Comparison of ENCODE assay signal across 10 cellular contexts in genomic region chrX:145213504-145213903, GRCh38. TPM values are rescaled to one million over a fixed set of nuclear protein-coding genes. Genes with fewer than 3 reads are reported as not detected.
A peak's percentile ranks its signal among the peaks of the same experiment; 100 is the strongest.
DNase-seq lines count a peak whose midpoint lies in the region; ATAC-seq and FAIRE-seq lines count a peak whose summit lies in the region.
"Had no signal": no experiment of that assay in that cellular context is flagged by ENCODE, and none has a peak within 500 bp of the region (broad histone marks: within the 10 kb centered on the region; RNA-seq: fewer than 3 reads in every experiment).

No MANE protein-coding gene starts in this region.

- H3K23ac ChIP-seq in neuronal stem cell (ENCODE audit: low read depth, low read length, poor library complexity) = no peak overlapping the region

- no peaks in the 10 kb centered on the region for H3K4me1 Mint-ChIP-seq in stimulated activated naive B cell treated with anti-CD40 and anti-IgM and Interleukin-4, amounts not matched to agents 10 μg/mL and 1 μg/mL and 100 μg/mL, for 72 hours

- no peak overlapping the region for H4K8ac ChIP-seq in neuronal stem cell (ENCODE audit: low read depth, low read length)

- H3K4ac ChIP-seq in neuronal stem cell (ENCODE audit: low read length) = no peak overlapping the region

- H3K4me3 ChIP-seq in neuronal stem cell (ENCODE audit: low read length in 2 of 2) = no peak overlapping the region
- H3K4me3 ChIP-seq: lung had no signal

- no peak overlapping the region for H4K91ac ChIP-seq in neuronal stem cell (ENCODE audit: low read depth, low read length, poor library complexity)

- DNase-seq in DMS153 treated with DMSO at 0.1 percent for 48 hours (lab: John Stamatoyannopoulos, UW; ENCODE audit: unreplicated experiment) = peak; percentile 5
- DNase-seq in DMS153 (lab: John Stamatoyannopoulos, UW) = no peak
- peak; percentile 23 for DNase-seq in RKO (ENCODE audit: low spot score)
- DNase-seq in stimulated activated naive B cell treated with anti-CD40 and anti-IgM and Interleukin-4, amounts not matched to agents 10 μg/mL and 1 μg/mL and 100 μg/mL, for 72 hours = no peak
- no peak for DNase-seq in neuronal stem cell (ENCODE audit: low spot score)
- no peak for DNase-seq in SKM-1 (lab: John Stamatoyannopoulos, UW; ENCODE audit: unreplicated experiment)
- DNase-seq: activated T-cell treated with anti-CD3 and anti-CD28 coated beads for 4 hours had no signal

- H3K4me3 Mint-ChIP-seq in stimulated activated naive B cell treated with anti-CD40 and anti-IgM and Interleukin-4, amounts not matched to agents 10 μg/mL and 1 μg/mL and 100 μg/mL, for 72 hours = no peak overlapping the region

- H3K36me3 ChIP-seq in neuronal stem cell (replicated peaks in 1 of 2; ENCODE audit: control insufficient read depth in 2 of 2, insufficient read depth in 2 of 2, low read length in 2 of 2) = no peaks in the 10 kb centered on the region

- no peaks in the 10 kb centered on the region for H3K27me3 Mint-ChIP-seq in stimulated activated naive B cell treated with anti-CD40 and anti-IgM and Interleukin-4, amounts not matched to agents 10 μg/mL and 1 μg/mL and 100 μg/mL, for 72 hours

- no peak overlapping the region for H3K27ac ChIP-seq in neuronal stem cell (replicated peaks; ENCODE audit: low read length)

- H3K27ac Mint-ChIP-seq in stimulated activated naive B cell treated with anti-CD40 and anti-IgM and Interleukin-4, amounts not matched to agents 10 μg/mL and 1 μg/mL and 100 μg/mL, for 72 hours = no peak overlapping the region

- peaks cover 2 to 6% of the 10 kb centered on the region in 2 donors for H3K9me3 Mint-ChIP-seq in stimulated activated naive B cell treated with anti-CD40 and anti-IgM and Interleukin-4, amounts not matched to agents 10 μg/mL and 1 μg/mL and 100 μg/mL, for 72 hours

- no peak overlapping the region for H3K4me2 ChIP-seq in neuronal stem cell (ENCODE audit: insufficient read depth, low read length, poor library complexity, severe bottlenecking)

- no peak overlapping the region for H2AK5ac ChIP-seq in neuronal stem cell (ENCODE audit: low read depth, low read length)

- H3K9ac ChIP-seq in neuronal stem cell (ENCODE audit: low read depth, low read length, poor library complexity) = no peak overlapping the region

- H3K14ac ChIP-seq in neuronal stem cell (ENCODE audit: low read length) = no peak overlapping the region

- no peak overlapping the region for H2AFZ ChIP-seq in neuronal stem cell (ENCODE audit: low read length)

- H2BK12ac ChIP-seq in neuronal stem cell (ENCODE audit: low read length) = no peak overlapping the region

- H3K27me3 ChIP-seq in neuronal stem cell (ENCODE audit: control insufficient read depth in 3 of 3, insufficient read depth in 3 of 3, low read depth in 1 of 3, low read length in 3 of 3) = no peaks in the 10 kb centered on the region

- no peaks in the 10 kb centered on the region for H3K9me3 ChIP-seq in neuronal stem cell (replicated peaks in 1 of 2; ENCODE audit: control insufficient read depth in 2 of 2, insufficient read depth in 1 of 2, low read depth in 1 of 2, low read length in 2 of 2)

- H2BK5ac ChIP-seq in neuronal stem cell (ENCODE audit: low read length) = no peak overlapping the region

- no peaks in the 10 kb centered on the region for H3K36me3 Mint-ChIP-seq in stimulated activated naive B cell treated with anti-CD40 and anti-IgM and Interleukin-4, amounts not matched to agents 10 μg/mL and 1 μg/mL and 100 μg/mL, for 72 hours

- no peaks in the 10 kb centered on the region for H3K79me1 ChIP-seq in neuronal stem cell (ENCODE audit: low read depth, low read length)

- no peak overlapping the region for H2BK15ac ChIP-seq in neuronal stem cell (ENCODE audit: low read length)

- peak; percentile 92 for FAIRE-seq in islet of Langerhans (lab: Jason Lieb, UNC)

- H3K18ac ChIP-seq in neuronal stem cell (ENCODE audit: low read length) = no peak overlapping the region

- no peak overlapping the region for H2BK120ac ChIP-seq in neuronal stem cell (ENCODE audit: low read depth, low read length)

- no CpG with 5 or more reads among the region's 2 CpGs for WGBS in neuronal stem cell (ENCODE audit: extremely low coverage in 2 of 2, insufficient read length in 2 of 2, insufficient replicate concordance in 1 of 2), 2 donors

- no peaks in the 10 kb centered on the region for H3K4me1 ChIP-seq in neuronal stem cell (ENCODE audit: control insufficient read depth in 2 of 2, insufficient read depth in 1 of 2, low read depth in 1 of 2, low read length in 2 of 2)

- peak; percentile 65 for ATAC-seq in GM19351 (IDR thresholded peaks at IDR 0.05; ENCODE audit: unreplicated experiment)
- no peak for ATAC-seq in stimulated activated naive B cell treated with anti-CD40 and anti-IgM and Interleukin-4, amounts not matched to agents 10 μg/mL and 1 μg/mL and 100 μg/mL, for 72 hours (replicated peaks)

RNA-seq across cellular contexts. Expression of gene SPANXN1, which starts 33.8 kb away (rescaled TPM):
- polyA plus RNA-seq in neuronal stem cell (2013, experiment 1 of 2) = not detected
- not detected for polyA plus RNA-seq in neuronal stem cell (2013, experiment 2 of 2)
- polyA plus RNA-seq: lung had no signal

Comparison
In these comparisons a context has a peak if more than half of its experiments do, and no peak if none do; other contexts are left out.
1. DNase-seq: peak in DMS153 treated with DMSO at 0.1 percent for 48 hours (single experiment) and RKO (single experiment); none in DMS153 (single experiment), stimulated activated naive B cell treated with anti-CD40 and anti-IgM and Interleukin-4, amounts not matched to agents 10 μg/mL and 1 μg/mL and 100 μg/mL, for 72 hours (single experiment), neuronal stem cell (single experiment) and SKM-1 (single experiment).